In genomic region chr4:3700736-3701135, GRCh38 we compare ENCODE assay signal across 15 cellular contexts.
"Had no signal": no experiment of that assay in that cellular context is flagged by ENCODE, and none has a peak within 500 bp of the region (broad histone marks: within the 10 kb centered on the region; RNA-seq: fewer than 3 reads in every experiment).

No MANE protein-coding gene starts in this region.

- H3K4me1 ChIP-seq: esophagus squamous epithelium, left lung, right atrium auricular region had no signal

- H3K4me1 Mint-ChIP-seq: stimulated activated memory B cell treated with anti-CD40 and anti-IgM and Interleukin-4, amounts not matched to agents 10 μg/mL and 1 μg/mL and 100 μg/mL, for 72 hours; stimulated activated naive CD8-positive, alpha-beta T cell treated with anti-CD3 and anti-CD28 coated beads, Interleukin-15, amount 100 ng/mL, for 72 hours had no signal

- H3K4me3 ChIP-seq: cardiac muscle cell, esophagus squamous epithelium, gastroesophageal sphincter, hepatocyte, left lung, right atrium auricular region, smooth muscle cell had no signal

- H3K4me3 Mint-ChIP-seq: stimulated activated memory B cell treated with anti-CD40 and anti-IgM and Interleukin-4, amounts not matched to agents 10 μg/mL and 1 μg/mL and 100 μg/mL, for 72 hours; stimulated activated naive CD8-positive, alpha-beta T cell treated with anti-CD3 and anti-CD28 coated beads, Interleukin-15, amount 100 ng/mL, for 72 hours had no signal

- ATAC-seq: gastroesophageal sphincter; left lung; naive thymus-derived CD8-positive, alpha-beta T cell; stimulated activated memory B cell treated with anti-CD40 and anti-IgM and Interleukin-4, amounts not matched to agents 10 μg/mL and 1 μg/mL and 100 μg/mL, for 72 hours; stimulated activated naive CD8-positive, alpha-beta T cell treated with anti-CD3 and anti-CD28 coated beads, Interleukin-15, amount 100 ng/mL, for 72 hours had no signal

- DNase-seq: dermis blood vessel endothelial cell; esophagus squamous epithelium; foreskin fibroblast; mammary epithelial cell; stimulated activated CD4-positive, alpha-beta T cell treated with anti-CD3 and anti-CD28 coated beads, Interleukin-4, amount 100 ng/mL, for 1 hour; stimulated activated naive CD8-positive, alpha-beta T cell treated with anti-CD3 and anti-CD28 coated beads, Interleukin-15, amount 100 ng/mL, for 72 hours; trophoblast cell had no signal

- H3K27ac Mint-ChIP-seq: naive thymus-derived CD8-positive, alpha-beta T cell; stimulated activated memory B cell treated with anti-CD40 and anti-IgM and Interleukin-4, amounts not matched to agents 10 μg/mL and 1 μg/mL and 100 μg/mL, for 72 hours had no signal

- H3K27ac ChIP-seq: cardiac muscle cell, esophagus squamous epithelium, gastroesophageal sphincter, hepatocyte, left lung, right atrium auricular region had no signal

- H3K36me3 ChIP-seq: cardiac muscle cell, esophagus squamous epithelium, gastroesophageal sphincter, left lung, right atrium auricular region had no signal
